8 cellular contexts compared by ENCODE assay signal in the genomic region with DNA sequence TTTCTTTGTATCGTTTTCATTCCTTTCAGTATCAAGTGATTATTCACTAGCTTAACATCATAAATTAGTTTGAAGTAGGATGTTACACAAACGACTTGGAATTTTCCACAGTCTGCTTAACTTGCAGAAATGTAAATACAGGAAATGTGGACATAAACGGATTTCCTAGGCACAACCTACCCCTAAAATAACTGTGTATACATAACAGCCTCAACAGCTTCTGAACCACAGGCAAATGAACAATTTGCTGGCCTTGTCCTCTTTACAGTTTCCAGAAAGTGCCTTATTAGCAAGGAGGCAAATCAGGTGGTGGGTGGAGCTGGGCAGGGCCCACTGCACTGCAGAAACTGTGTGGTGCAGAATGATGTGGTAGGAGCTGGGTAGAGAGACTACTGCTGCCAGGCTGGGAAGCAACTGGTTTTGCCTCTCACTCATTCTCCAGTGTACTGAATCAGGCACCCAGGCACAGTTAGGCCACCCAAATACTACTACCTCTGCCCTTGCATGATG. TPM values are rescaled to one million over a fixed set of nuclear protein-coding genes. Genes with fewer than 3 reads are reported as not detected.
DNase-seq lines count a peak whose midpoint lies in the region; ATAC-seq and TF ChIP-seq lines count a peak whose summit lies in the region.

No MANE protein-coding gene starts in this region.

- H3K4me1 ChIP-seq in skeletal muscle satellite cell (ENCODE audit: control insufficient read depth, insufficient read depth, low read length) = peaks cover 32% of the 10 kb centered on the region

- H3K9me3 ChIP-seq in skeletal muscle satellite cell (replicated peaks; ENCODE audit: low read length) = no peaks in the 10 kb centered on the region

- H3K4me2 ChIP-seq in skeletal muscle satellite cell (ENCODE audit: low read length) = peak overlapping the region; percentile 69

- peak; percentile 90 for ATAC-seq in GM18505 (IDR thresholded peaks at IDR 0.05; ENCODE audit: unreplicated experiment)
- peak; percentile 97 for ATAC-seq in HG02642 (IDR thresholded peaks at IDR 0.05; ENCODE audit: poor library complexity, unreplicated experiment)

- H3K9ac ChIP-seq in skeletal muscle satellite cell (ENCODE audit: low read depth, low read length) = peak overlapping the region; percentile 13

- TF ChIP-seq POLR2A in GM18505 (IDR thresholded peaks at IDR 0.05; ENCODE audit: borderline replicate concordance, extremely low read depth, insufficient read depth, insufficient read length) (peak; percentile 34), erythroblast (IDR thresholded peaks at IDR 0.05; ENCODE audit: low read length) (no peak)

- H3K27me3 ChIP-seq in skeletal muscle satellite cell (ENCODE audit: control insufficient read depth, insufficient read depth, low read length) = no peaks in the 10 kb centered on the region

- peak overlapping the region; percentile 28 for H3K4me3 ChIP-seq in skeletal muscle satellite cell (ENCODE audit: low read length)

- H3K36me3 ChIP-seq in skeletal muscle satellite cell (ENCODE audit: insufficient read depth, low read length) = no peaks in the 10 kb centered on the region

- DNase-seq in NCI-H526 (lab: John Stamatoyannopoulos, UW) = peak; percentile 89 to 92
- peak; percentile 22 to 26 for DNase-seq in erythroblast (lab: John Stamatoyannopoulos, UW)
- no peak for DNase-seq in COR-L47 (lab: John Stamatoyannopoulos, UW)
- no peak for DNase-seq in activated CD4-positive, CD25-positive, alpha-beta regulatory T cell (lab: John Stamatoyannopoulos, UW)
- no peak for DNase-seq in SK-N-DZ (ENCODE audit: low spot score)

RNA-seq across cellular contexts. Expression of gene DRAM1, which starts 14.1 kb away (rescaled TPM):
- 15.2 and 19.9 TPM in 2 replicates for total RNA-seq in skeletal muscle satellite cell (2012; rRNA removed)
- 0.16 TPM in 1 of 2 replicates, not detected in the other for polyA plus RNA-seq in SK-N-DZ (2014; cell fraction: cytosol; rRNA removed)
- 0.04 and 0.52 TPM in 2 replicates for polyA plus RNA-seq in SK-N-DZ (2014; cell fraction: nucleus; rRNA removed)

Comparison
In these comparisons a context has a peak if more than half of its experiments do, and no peak if none do; other contexts are left out.
1. DNase-seq: peak in NCI-H526 (2 of 2) and erythroblast (2 of 2); none in COR-L47 (single experiment), activated CD4-positive, CD25-positive, alpha-beta regulatory T cell (0 of 4) and SK-N-DZ (single experiment).